Comparison of ENCODE assay signal across 31 cellular contexts in genomic region chr3:147365196-147366115, GRCh38. TPM values are rescaled to one million over a fixed set of nuclear protein-coding genes. Genes with fewer than 3 reads are reported as not detected.
"Had no signal": no experiment of that assay in that cellular context is flagged by ENCODE, and none has a peak within 500 bp of the region (broad histone marks: within the 10 kb centered on the region; RNA-seq: fewer than 3 reads in every experiment).

No MANE protein-coding gene starts in this region.

- H3K4me3 Mint-ChIP-seq: dendritic cell treated with granulocyte-macrophage colony-stimulating factor and Interleukin-4, amounts not matched to agents 40 ng/mL and 50 ng/mL, for 4 days; effector memory CD8-positive, alpha-beta T cell; endodermal cell; mesothelial cell of epicardium had no signal

- H3K4me1 ChIP-seq: colonic mucosa, left lung, lower lobe of right lung had no signal

- H3K9me3 ChIP-seq: colonic mucosa, esophagus squamous epithelium, gastrocnemius medialis, heart right ventricle, left lung, lower lobe of right lung had no signal

- H3K9me3 Mint-ChIP-seq: dendritic cell treated with granulocyte-macrophage colony-stimulating factor and Interleukin-4, amounts not matched to agents 40 ng/mL and 50 ng/mL, for 4 days; endodermal cell; mesothelial cell of epicardium had no signal

- H3K4me3 ChIP-seq: colonic mucosa, esophagus squamous epithelium, gastrocnemius medialis, heart right ventricle, left lung, lower lobe of right lung had no signal

- DNase-seq: colonic mucosa; cortex of kidney; effector CD8-positive, alpha-beta T cell; effector memory CD8-positive, alpha-beta T cell; endodermal cell; esophagus squamous epithelium; foreskin fibroblast; foreskin melanocyte; gastrocnemius medialis; glutamatergic neuron; head of caudate nucleus; heart right ventricle; hippocampal formation; left cardiac atrium; left lung; left ventricle myocardium superior; lower lobe of right lung; mesenchymal stem cell had no signal

- ATAC-seq: effector memory CD8-positive, alpha-beta T cell; gastrocnemius medialis; heart right ventricle; left cardiac atrium; left lung; left ventricle myocardium superior; lower lobe of right lung had no signal

- H3K36me3 Mint-ChIP-seq: mesothelial cell of epicardium had no signal

- H3K36me3 ChIP-seq: colonic mucosa, esophagus squamous epithelium, gastrocnemius medialis, heart right ventricle, left lung, lower lobe of right lung had no signal

- H3K27ac ChIP-seq: colonic mucosa, esophagus squamous epithelium, gastrocnemius medialis, heart right ventricle, left lung, lower lobe of right lung had no signal

- H3K27ac Mint-ChIP-seq: dendritic cell treated with granulocyte-macrophage colony-stimulating factor and Interleukin-4, amounts not matched to agents 40 ng/mL and 50 ng/mL, for 4 days; effector memory CD8-positive, alpha-beta T cell; endodermal cell; mesothelial cell of epicardium had no signal

- FAIRE-seq: endometrium, islet of Langerhans, keratinocyte had no signal

RNA-seq across cellular contexts. Expression of gene ZIC4, which starts 40.9 kb away (rescaled TPM):
- total RNA-seq: colonic mucosa, dermis microvascular lymphatic vessel endothelial cell, endodermal cell, epithelial cell of proximal tubule, esophagus squamous epithelium, glomerular endothelial cell, heart right ventricle, kidney epithelial cell, left cardiac atrium, left lung, left ventricle myocardium superior, lower lobe of right lung, lung microvascular endothelial cell, mesenteric fat pad, mesothelial cell of epicardium, mononuclear cell had no signal
- polyA plus RNA-seq: esophagus, heart right ventricle, keratinocyte had no signal

RNA-seq across cellular contexts. Expression of gene ZIC1, which starts 43.7 kb away (rescaled TPM):
- total RNA-seq: dermis microvascular lymphatic vessel endothelial cell, endodermal cell, epithelial cell of proximal tubule, esophagus squamous epithelium, heart right ventricle, kidney epithelial cell, left cardiac atrium, left ventricle myocardium superior, lower lobe of right lung, lung microvascular endothelial cell, mesenteric fat pad, mononuclear cell had no signal
- polyA plus RNA-seq: esophagus, heart right ventricle, keratinocyte had no signal
